25 cellular contexts compared by ENCODE assay signal in the genomic region with DNA sequence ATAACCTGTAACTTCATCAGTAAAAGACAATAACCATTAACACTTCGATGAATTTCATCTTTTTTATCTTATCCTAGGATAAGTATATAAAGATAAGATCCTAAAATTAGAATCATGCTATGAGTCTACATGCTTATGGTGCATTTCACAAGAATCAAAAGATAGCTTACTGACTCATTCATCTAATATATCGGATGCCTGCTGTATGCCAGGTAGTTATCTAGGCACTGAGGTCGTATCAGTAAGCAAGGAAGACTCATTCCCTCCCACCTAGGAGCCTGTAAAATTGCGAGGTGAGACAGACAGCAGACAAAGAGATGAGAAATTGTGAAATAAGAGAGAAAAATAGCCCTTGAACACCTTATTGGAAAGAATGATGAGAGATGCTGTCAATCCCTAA.
DNase-seq lines count a peak whose midpoint lies in the region; ATAC-seq, FAIRE-seq and TF ChIP-seq lines count a peak whose summit lies in the region.
"Had no signal": no experiment of that assay in that cellular context is flagged by ENCODE, and none has a peak within 500 bp of the region (broad histone marks: within the 10 kb centered on the region; RNA-seq: fewer than 3 reads in every experiment).

No MANE protein-coding gene starts in this region.

- no peak for TF ChIP-seq POLR2A in stomach (IDR thresholded peaks at IDR 0.05)

- H4K20me1 ChIP-seq in keratinocyte (ENCODE audit: control insufficient read depth, extremely low read depth, insufficient read depth, low read length), result no peaks in the 10 kb centered on the region
- H4K20me1 ChIP-seq: BLaER1 had no signal

- FAIRE-seq in bronchial epithelial cell (lab: Jason Lieb, UNC) (no peak), keratinocyte (lab: Jason Lieb, UNC) (no peak)
- FAIRE-seq: A549, GM12878, GM12892, GM18507 had no signal

- H3K9me1 ChIP-seq in keratinocyte (ENCODE audit: control insufficient read depth, extremely low read depth, insufficient read depth, low read length), result no peaks in the 10 kb centered on the region

- H3K27ac ChIP-seq in keratinocyte (ENCODE audit: control insufficient read depth, insufficient read depth, low read length) (no peak overlapping the region), stomach (no peak overlapping the region)
- H3K27ac ChIP-seq: 22Rv1, A549, BLaER1 had no signal

- no peaks in the 10 kb centered on the region for H3K79me2 ChIP-seq in keratinocyte (ENCODE audit: control insufficient read depth, insufficient read depth, low read length)

- dilution Hi-C loops in keratinocyte (cut with MboI; ENCODE audit: extremely low pct_ligation_motif_present, low sequenced_read_pairs), result no loop called here

- intact Hi-C loops in stomach (cut with DNase I; ENCODE audit: low total_unique reads), result no loop called here

- no peaks in the 10 kb centered on the region for H3K9me3 ChIP-seq in keratinocyte (ENCODE audit: control insufficient read depth, low read depth, low read length)
- H3K9me3 ChIP-seq in BE2C, result no peaks in the 10 kb centered on the region
- H3K9me3 ChIP-seq in stomach, result no peaks in the 10 kb centered on the region
- H3K9me3 ChIP-seq: A549, BLaER1 had no signal

- H3K4me3 ChIP-seq in bronchial epithelial cell (ENCODE audit: low read depth, low read length) (no peak overlapping the region), fibroblast of the aortic adventitia (ENCODE audit: low read depth, low read length) (no peak overlapping the region), keratinocyte (ENCODE audit: control insufficient read depth in 2 of 3, extremely low read depth in 1 of 3, insufficient read depth in 2 of 3, low read depth in 1 of 3, low read length in 3 of 3) (no peak overlapping the region), BE2C (ENCODE audit: low read depth, low read length) (no peak overlapping the region), stomach (no peak overlapping the region)
- H3K4me3 ChIP-seq: A549, BLaER1, GM12878 had no signal

- no peaks in the 10 kb centered on the region for H3K36me3 ChIP-seq in bronchial epithelial cell (ENCODE audit: control insufficient read depth, insufficient read depth, low read length)
- no peaks in the 10 kb centered on the region for H3K36me3 ChIP-seq in keratinocyte (ENCODE audit: control insufficient read depth in 2 of 2, extremely low read depth in 1 of 2, insufficient read depth in 2 of 2, low read length in 2 of 2)
- no peaks in the 10 kb centered on the region for H3K36me3 ChIP-seq in BE2C
- H3K36me3 ChIP-seq in stomach, result no peaks in the 10 kb centered on the region
- H3K36me3 ChIP-seq: BLaER1 had no signal

- no peak for TF ChIP-seq EP300 in stomach (IDR thresholded peaks at IDR 0.05)

- no peak overlapping the region for H3K9ac ChIP-seq in keratinocyte (ENCODE audit: control insufficient read depth, extremely low read depth, insufficient read depth, low read length)
- H3K9ac ChIP-seq: BLaER1 had no signal

- H3K27me3 ChIP-seq in bronchial epithelial cell (ENCODE audit: control insufficient read depth, insufficient read depth, low read length) (no peaks in the 10 kb centered on the region), keratinocyte (ENCODE audit: control insufficient read depth, extremely low read depth, insufficient read depth, low read length) (no peaks in the 10 kb centered on the region), BE2C (no peaks in the 10 kb centered on the region), stomach (no peaks in the 10 kb centered on the region)
- H3K27me3 ChIP-seq: BLaER1 had no signal

- H2AFZ ChIP-seq in keratinocyte (ENCODE audit: control insufficient read depth, low read length), result no peak overlapping the region

- TF ChIP-seq CTCF in bronchial epithelial cell (IDR thresholded peaks at IDR 0.05; ENCODE audit: insufficient read depth, low read length, severe bottlenecking) (no peak), fibroblast of the aortic adventitia (IDR thresholded peaks at IDR 0.05; ENCODE audit: insufficient read depth, low read length) (no peak), keratinocyte (optimal IDR thresholded peaks at IDR 0.05 in 1 of 3, IDR thresholded peaks at IDR 0.05 in 1 of 3, conservative IDR thresholded peaks at IDR 0.05 in 1 of 3; ENCODE audit: extremely low read depth in 1 of 3, insufficient read depth in 2 of 3, low read length in 3 of 3) (no peak), BE2C (IDR thresholded peaks at IDR 0.05; ENCODE audit: low read depth, low read length) (no peak), stomach (IDR thresholded peaks at IDR 0.05) (no peak)

- H3K4me1 ChIP-seq in keratinocyte (ENCODE audit: control insufficient read depth, extremely low read depth, insufficient read depth, low read length), result peaks cover 21% of the 10 kb centered on the region
- no peaks in the 10 kb centered on the region for H3K4me1 ChIP-seq in BE2C
- H3K4me1 ChIP-seq in stomach, result no peaks in the 10 kb centered on the region
- H3K4me1 ChIP-seq: BLaER1 had no signal

- 70 to 80% (median 75%) methylated on average over 4 of the region's 4 CpGs for WGBS in stomach, 5 donors

- peak overlapping the region; percentile 1 for H3K4me2 ChIP-seq in keratinocyte (ENCODE audit: control insufficient read depth, extremely low read depth, insufficient read depth, low read depth, low read length)
- H3K4me2 ChIP-seq: A549, BLaER1 had no signal

- no peak for ATAC-seq in GM19455 (IDR thresholded peaks at IDR 0.05; ENCODE audit: unreplicated experiment)
- ATAC-seq: A549, GM12878 had no signal

- DNase-seq in NCI-H226, result peak; percentile 72
- DNase-seq in bronchial epithelial cell (ENCODE audit: low read depth), result peak; percentile 58
- DNase-seq in fibroblast of the aortic adventitia (ENCODE audit: low read depth), result peak; percentile 26
- DNase-seq in keratinocyte (ENCODE audit: low read depth, low spot score), result no peak
- DNase-seq in BE2C, result no peak
- DNase-seq in stomach, result no peak
- DNase-seq: AML-193; CD4-positive, alpha-beta memory T cell; CD4-positive, CD25-positive, alpha-beta regulatory T cell; CD8-positive, alpha-beta memory T cell; COR-L47; DMS 273 treated with DMSO at 0.1 percent for 48 hours; DMS153; DMS53; DMS79; DND-41; EL; GDM1 had no signal

Comparison
In these comparisons a context has a peak if more than half of its experiments do, and no peak if none do; other contexts are left out.
1. DNase-seq: peak in NCI-H226 (single experiment), bronchial epithelial cell (single experiment) and fibroblast of the aortic adventitia (single experiment); none in keratinocyte (single experiment), BE2C (single experiment) and stomach (single experiment).